20 cellular contexts compared by ENCODE assay signal in genomic region chr14:101040538-101041442, GRCh38.
A peak's percentile ranks its signal among the peaks of the same experiment; 100 is the strongest.
DNase-seq lines count a peak whose midpoint lies in the region; ATAC-seq, FAIRE-seq and TF ChIP-seq lines count a peak whose summit lies in the region.
"Had no signal": no experiment of that assay in that cellular context is flagged by ENCODE, and none has a peak within 500 bp of the region (broad histone marks: within the 10 kb centered on the region; RNA-seq: fewer than 3 reads in every experiment).

No MANE protein-coding gene starts in this region.

- no peak overlapping the region for H3K56ac ChIP-seq in H9 (ENCODE audit: insufficient read length, low read depth, low read length)

- H2AFZ ChIP-seq in PC-3 (ENCODE audit: low read length) (no peak overlapping the region), H9 (ENCODE audit: low read length) (no peak overlapping the region)

- H2BK15ac ChIP-seq in H9 (ENCODE audit: low read depth, low read length): no peak overlapping the region

- no peak overlapping the region for H3K18ac ChIP-seq in H9 (ENCODE audit: insufficient read length, low read depth, low read length)

- no peak overlapping the region for H3K14ac ChIP-seq in H9 (ENCODE audit: insufficient read depth, low read length)

- H2BK20ac ChIP-seq in H9 (ENCODE audit: low read depth, low read length, poor library complexity, severe bottlenecking): no peak overlapping the region

- H3F3A ChIP-seq in PC-3 (ENCODE audit: low read length, unreplicated experiment): no peaks in the 10 kb centered on the region

- H3K9me3 ChIP-seq in PC-3 (ENCODE audit: low read length) (no peaks in the 10 kb centered on the region), H9 (ENCODE audit: control insufficient read depth, low read depth, low read length) (no peaks in the 10 kb centered on the region)

- H4K8ac ChIP-seq in H9 (replicated peaks; ENCODE audit: insufficient read length, low read depth, low read length): no peak overlapping the region

- peak; percentile 93 for FAIRE-seq in islet of Langerhans (lab: Jason Lieb, UNC)
- FAIRE-seq: GM18507, H1, RCC 7860 had no signal

- H3K4me1 ChIP-seq in PC-3 (ENCODE audit: insufficient read depth, low read length): no peaks in the 10 kb centered on the region
- no peaks in the 10 kb centered on the region for H3K4me1 ChIP-seq in H9 (ENCODE audit: insufficient read depth, low read length)

- no peaks in the 10 kb centered on the region for H3K27me3 ChIP-seq in PC-3 (ENCODE audit: low read length)
- no peaks in the 10 kb centered on the region for H3K27me3 ChIP-seq in H9 (ENCODE audit: insufficient read depth, low read length)

- no peaks in the 10 kb centered on the region for H3K36me3 ChIP-seq in PC-3 (ENCODE audit: low read depth, low read length)

- H3K9ac ChIP-seq in PC-3 (ENCODE audit: low read length): no peak overlapping the region
- no peak overlapping the region for H3K9ac ChIP-seq in H9 (ENCODE audit: extremely low read depth, insufficient read length, low read length)

- no peak overlapping the region for H2BK5ac ChIP-seq in H9 (ENCODE audit: insufficient read length, low read length)

- TF ChIP-seq CTCF in C4-2B (conservative IDR thresholded peaks at IDR 0.05) (no peak), PC-3 (conservative IDR thresholded peaks at IDR 0.05; ENCODE audit: low read depth, low read length) (no peak), progenitor cell of endocrine pancreas (IDR thresholded peaks at IDR 0.05; ENCODE audit: unreplicated experiment) (no peak), H9 (conservative IDR thresholded peaks at IDR 0.05) (no peak)

- H2AK5ac ChIP-seq in H9 (ENCODE audit: insufficient read length, low read length): no peak overlapping the region

- no peak overlapping the region for H4K5ac ChIP-seq in H9 (ENCODE audit: insufficient read length, low read depth, low read length)

- H3K4ac ChIP-seq in H9 (ENCODE audit: low read depth, low read length): no peak overlapping the region

- POLR2A ChIA-PET in PC-3 (lab: Charles Lee; ENCODE audit: unreplicated experiment): no interaction called here

- H3K4me3 ChIP-seq in PC-3 (ENCODE audit: low read length): no peak overlapping the region

- H3T11ph ChIP-seq in H9 (ENCODE audit: low read length): no peak overlapping the region

- intact Hi-C loops in PC-3 (cut with micrococcal nuclease): no loop called here

- no peak overlapping the region for H2BK12ac ChIP-seq in H9 (ENCODE audit: insufficient read length, low read depth, low read length)

- CTCF ChIA-PET in PC-3 (lab: Charles Lee): no interaction called here

- H3K4me1 Mint-ChIP-seq in progenitor cell of endocrine pancreas (ENCODE audit: low read depth) (no peaks in the 10 kb centered on the region), H9 (no peaks in the 10 kb centered on the region)
- H3K4me1 Mint-ChIP-seq: CD8-positive, alpha-beta memory T cell had no signal

- H3K9me3 Mint-ChIP-seq in progenitor cell of endocrine pancreas (ENCODE audit: low read depth) (no peaks in the 10 kb centered on the region), H9 (peaks cover 6 to 8% of the 10 kb centered on the region in 2 experiments; a peak in 4 of 5 replicates)

- H3K9me2 ChIP-seq in PC-3 (replicated peaks; ENCODE audit: low read length): no peaks in the 10 kb centered on the region

- ATAC-seq in PC-3 (no peak), GM21367 (IDR thresholded peaks at IDR 0.05; ENCODE audit: unreplicated experiment) (no peak)

- no CpG with 5 or more reads among the region's 21 CpGs for WGBS in H9 (ENCODE audit: extremely low coverage, insufficient read length, low lambda C conversion rate)

- H3K79me1 ChIP-seq in H9 (ENCODE audit: insufficient read depth, low read depth, low read length, poor library complexity, severe bottlenecking): no peaks in the 10 kb centered on the region

- H3K4me3 Mint-ChIP-seq in progenitor cell of endocrine pancreas (ENCODE audit: low read depth): no peak overlapping the region
- H3K4me3 Mint-ChIP-seq in H9: no peak overlapping the region
- H3K4me3 Mint-ChIP-seq: CD8-positive, alpha-beta memory T cell had no signal

- DNase-seq in PC-3: peak; percentile 46
- no peak for DNase-seq in progenitor cell of endocrine pancreas (ENCODE audit: low spot score, unreplicated experiment)
- no peak for DNase-seq in H4 (ENCODE audit: low spot score)
- DNase-seq in H9: no peak
- DNase-seq: AML-193; C1 segment of cervical spinal cord; CD8-positive, alpha-beta memory T cell; GDM1; Kasumi-1; NCI-H1417; NCI-H187 treated with DMSO at 0.1 percent for 48 hours; NCI-H2107; NCI-H524 treated with DMSO at 0.1 percent for 48 hours; Right ventricle myocardium superior had no signal

- peak overlapping the region; percentile 28; the same call in 1 of the 2 replicates for H3K27ac ChIP-seq in C4-2B
- no peak overlapping the region for H3K27ac ChIP-seq in PC-3 (ENCODE audit: low read length)
- H3K27ac ChIP-seq in H9 (ENCODE audit: insufficient read length, low read depth, low read length): no peak overlapping the region

- BruUV-seq in PC-3 (replicated peaks; lab: Mats Ljungman, UMichigan): no TSS peak

- H3K4me2 ChIP-seq in PC-3 (ENCODE audit: low read length) (no peak overlapping the region), H9 (ENCODE audit: insufficient read depth, insufficient read length, low read length) (no peak overlapping the region)

- H3K23me2 ChIP-seq in H9 (ENCODE audit: insufficient read length, low read depth, low read length, poor library complexity, severe bottlenecking): no peaks in the 10 kb centered on the region

- peaks cover 18% of the 10 kb centered on the region for H3K36me3 Mint-ChIP-seq in progenitor cell of endocrine pancreas (ENCODE audit: insufficient read depth)
- peaks cover 3 to 4% (median 4%) of the 10 kb centered on the region in 3 experiments; a peak in 4 of 7 replicates for H3K36me3 Mint-ChIP-seq in H9 (ENCODE audit: insufficient read depth in 1 of 3, low read depth in 3 of 3)
- H3K36me3 Mint-ChIP-seq: CD8-positive, alpha-beta memory T cell had no signal

- H3K27ac Mint-ChIP-seq in progenitor cell of endocrine pancreas (peak overlapping the region; percentile 63), H9 (no peak overlapping the region)
- H3K27ac Mint-ChIP-seq: CD8-positive, alpha-beta memory T cell had no signal

- no peak overlapping the region for H2BK120ac ChIP-seq in H9 (ENCODE audit: low read depth, low read length, poor library complexity, severe bottlenecking)

- H3K27me3 Mint-ChIP-seq in progenitor cell of endocrine pancreas: no peaks in the 10 kb centered on the region
- peaks cover 3% of the 10 kb centered on the region for H3K27me3 Mint-ChIP-seq in H9 (ENCODE audit: low read depth)

- H4K20me1 ChIP-seq in PC-3 (ENCODE audit: low read length) (no peaks in the 10 kb centered on the region), H9 (ENCODE audit: control insufficient read depth, insufficient read depth, insufficient read length) (no peaks in the 10 kb centered on the region)

- H4K91ac ChIP-seq in H9 (ENCODE audit: insufficient read length, low read depth, low read length): no peak overlapping the region

- H3K79me2 ChIP-seq in PC-3 (ENCODE audit: low read length) (no peaks in the 10 kb centered on the region), H9 (ENCODE audit: insufficient read depth, low read length) (no peaks in the 10 kb centered on the region)

- no peak overlapping the region for H3K23ac ChIP-seq in H9 (ENCODE audit: insufficient read length, low read depth, low read length)
